1 cellular context compared by ENCODE assay signal in genomic region chr10:106033065-106033464, GRCh38.
TF ChIP-seq lines count a peak whose summit lies in the region.

No MANE protein-coding gene starts in this region.

TF ChIP-seq in SK-N-SH, 30 proteins besides CTCF, POLR2A, EP300 and RAD21 (continued from another document):
- TF ChIP-seq FOXJ3 (CRISPR knock-in tag; IDR thresholded peaks at IDR 0.05): no peak
- TF ChIP-seq TAF1 (IDR thresholded peaks at IDR 0.05; ENCODE audit: borderline replicate concordance, low read depth, low read length): no peak
- TF ChIP-seq TEAD4 (IDR thresholded peaks at IDR 0.05; ENCODE audit: borderline replicate concordance, insufficient read depth): no peak
- no peak for TF ChIP-seq CHD2 (IDR thresholded peaks at IDR 0.05; ENCODE audit: low read length, partially characterized antibody)
- no peak for TF ChIP-seq SIN3A (IDR thresholded peaks at IDR 0.05; ENCODE audit: borderline replicate concordance, low read depth, low read length)
- no peak for TF ChIP-seq MXI1 (IDR thresholded peaks at IDR 0.05; ENCODE audit: low read depth, low read length)
- no peak for TF ChIP-seq GABPA (IDR thresholded peaks at IDR 0.05; ENCODE audit: low read depth)
